In the genomic region with DNA sequence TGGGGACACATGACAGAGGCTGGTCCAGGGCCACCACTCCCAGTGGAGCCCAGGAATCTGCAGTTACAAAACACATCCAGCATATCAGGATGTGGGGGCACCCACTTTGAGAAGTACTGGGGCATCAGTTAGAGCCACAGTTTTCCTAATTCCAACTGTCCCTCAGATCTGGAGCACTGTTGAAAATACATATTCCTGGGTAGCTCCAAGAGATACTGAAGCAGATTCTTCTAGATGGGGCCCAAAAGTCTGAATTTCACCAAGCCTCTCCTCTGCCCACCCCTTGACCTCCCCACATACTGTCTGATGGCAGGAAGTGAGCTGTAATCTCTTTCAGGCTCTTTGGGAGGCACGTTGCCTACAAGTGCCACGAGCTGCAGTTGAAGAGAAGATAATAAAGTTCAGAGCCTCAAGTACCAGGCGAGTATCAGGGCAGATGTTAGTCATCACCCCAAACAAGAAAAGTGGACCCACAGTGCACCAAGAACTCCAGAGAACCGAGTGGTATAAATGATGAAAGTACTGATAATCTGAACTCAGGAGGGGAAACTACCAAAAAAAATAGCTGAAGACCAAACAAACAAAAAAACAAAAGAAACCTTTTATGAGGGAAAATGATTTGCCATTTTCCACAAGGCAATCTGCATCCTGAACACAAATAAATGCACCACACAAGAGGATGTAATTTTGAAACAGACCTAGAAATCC, we compare ENCODE assay signal across 10 cellular contexts.
DNase-seq lines count a peak whose midpoint lies in the region; ATAC-seq and TF ChIP-seq lines count a peak whose summit lies in the region.
"Had no signal": no experiment of that assay in that cellular context is flagged by ENCODE, and none has a peak within 500 bp of the region (broad histone marks: within the 10 kb centered on the region; RNA-seq: fewer than 3 reads in every experiment).

No MANE protein-coding gene starts in this region.

- 28% methylated on average over 3 of the region's 4 CpGs for WGBS in right lobe of liver (ENCODE audit: insufficient coverage, low coverage, low lambda C conversion rate, missing lambda C conversion rate)

- ATAC-seq in GM19025 (IDR thresholded peaks at IDR 0.05; ENCODE audit: low read depth, unreplicated experiment) (peak; percentile 18), HG03378 (IDR thresholded peaks at IDR 0.05; ENCODE audit: unreplicated experiment) (peak; percentile 22), right lobe of liver (no peak)

- peaks cover 13% of the 10 kb centered on the region for H3K4me1 Mint-ChIP-seq in activated naive CD8-positive, alpha-beta T cell (ENCODE audit: low read depth)

- no peaks in the 10 kb centered on the region for H3K36me3 ChIP-seq in BE2C
- H3K36me3 ChIP-seq in right lobe of liver: no peaks in the 10 kb centered on the region
- no peaks in the 10 kb centered on the region for H3K36me3 ChIP-seq in MG63
- H3K36me3 ChIP-seq: thoracic aorta had no signal

- H3K27ac ChIP-seq in right lobe of liver: no peak overlapping the region
- H3K27ac ChIP-seq: parathyroid adenoma, thoracic aorta had no signal

- H3K27me3 ChIP-seq in BE2C (no peaks in the 10 kb centered on the region), right lobe of liver (no peaks in the 10 kb centered on the region), MG63 (no peaks in the 10 kb centered on the region)

- no peaks in the 10 kb centered on the region for H3K9me3 ChIP-seq in BE2C
- no peaks in the 10 kb centered on the region for H3K9me3 ChIP-seq in right lobe of liver
- H3K9me3 ChIP-seq in MG63: no peaks in the 10 kb centered on the region
- H3K9me3 ChIP-seq: thoracic aorta had no signal

- H3K4me3 ChIP-seq in BE2C (ENCODE audit: low read depth, low read length): peak overlapping the region; percentile 10
- H3K4me3 ChIP-seq in right lobe of liver: no peak overlapping the region
- H3K4me3 ChIP-seq in MG63: no peak overlapping the region
- H3K4me3 ChIP-seq: thoracic aorta had no signal

- H3K27ac Mint-ChIP-seq in activated naive CD8-positive, alpha-beta T cell: no peak overlapping the region

- DNase-seq in BE2C: peak; percentile 13
- DNase-seq in right lobe of liver: no peak
- DNase-seq in MG63: no peak
- no peak for DNase-seq in posterior cingulate gyrus
- DNase-seq in DMS53 (lab: John Stamatoyannopoulos, UW): no peak

- H3K9me3 Mint-ChIP-seq in activated naive CD8-positive, alpha-beta T cell (ENCODE audit: low read depth): no peaks in the 10 kb centered on the region

- TF ChIP-seq POLR2A in right lobe of liver (IDR thresholded peaks at IDR 0.05): no peak

- intact Hi-C loops in right lobe of liver (cut with DNase I): no loop called here
- intact Hi-C loops in posterior cingulate gyrus (cut with DNase I): no loop called here

- H3K4me1 ChIP-seq in BE2C: peaks cover 12% of the 10 kb centered on the region
- H3K4me1 ChIP-seq in right lobe of liver: no peaks in the 10 kb centered on the region
- H3K4me1 ChIP-seq: parathyroid adenoma had no signal

- H3K27me3 Mint-ChIP-seq in activated naive CD8-positive, alpha-beta T cell: peaks cover 4% of the 10 kb centered on the region

- peak overlapping the region; percentile 48 for H3K4me3 Mint-ChIP-seq in activated naive CD8-positive, alpha-beta T cell

- H3K36me3 Mint-ChIP-seq in activated naive CD8-positive, alpha-beta T cell: no peaks in the 10 kb centered on the region

- TF ChIP-seq CTCF in BE2C (IDR thresholded peaks at IDR 0.05; ENCODE audit: low read depth, low read length): no peak
- TF ChIP-seq CTCF in right lobe of liver (IDR thresholded peaks at IDR 0.05): no peak

Comparison
In these comparisons a context has a peak if more than half of its experiments do, and no peak if none do; other contexts are left out.
1. ATAC-seq: peak in GM19025 (single experiment) and HG03378 (single experiment); none in right lobe of liver (0 of 4).